In genomic region chr20:59884494-59884893, GRCh38 we compare ENCODE assay signal across 24 cellular contexts.
"Had no signal": no experiment of that assay in that cellular context is flagged by ENCODE, and none has a peak within 500 bp of the region (broad histone marks: within the 10 kb centered on the region; RNA-seq: fewer than 3 reads in every experiment).

No MANE protein-coding gene starts in this region.

- DNase-seq: dermis blood vessel endothelial cell; dorsolateral prefrontal cortex; effector CD4-positive, alpha-beta T cell; effector memory CD8-positive, alpha-beta T cell; endodermal cell; erythroblast; esophagus squamous epithelium; foreskin fibroblast; gastrocnemius medialis; glutamatergic neuron; head of caudate nucleus; heart right ventricle; hippocampal formation; left cardiac atrium; left lung; left ventricle myocardium superior; lower lobe of right lung; mesenchymal stem cell; mucosa of descending colon had no signal

- H3K4me3 ChIP-seq: coronary artery, dorsolateral prefrontal cortex, esophagus squamous epithelium, gastrocnemius medialis, heart right ventricle, left lung, lower lobe of right lung, mucosa of descending colon had no signal

- H3K27me3 ChIP-seq: dorsolateral prefrontal cortex, esophagus squamous epithelium, gastrocnemius medialis, heart right ventricle, left lung had no signal

- ATAC-seq: effector memory CD8-positive, alpha-beta T cell; esophagus mucosa; gastrocnemius medialis; heart right ventricle; left cardiac atrium; left lung; left ventricle myocardium superior; lower lobe of right lung; mucosa of descending colon had no signal

- H3K36me3 ChIP-seq: esophagus squamous epithelium, gastrocnemius medialis, heart right ventricle, left lung, lower lobe of right lung had no signal

- H3K4me1 ChIP-seq: esophagus squamous epithelium, gastrocnemius medialis, left lung, lower lobe of right lung had no signal

- H3K9me3 ChIP-seq: esophagus squamous epithelium, gastrocnemius medialis, heart right ventricle, left lung, lower lobe of right lung, mucosa of descending colon had no signal

- FAIRE-seq: colon, keratinocyte had no signal

- H3K27ac ChIP-seq: coronary artery, dorsolateral prefrontal cortex, epithelial cell of prostate, esophagus squamous epithelium, gastrocnemius medialis, heart right ventricle, left lung, lower lobe of right lung had no signal
